19 cellular contexts compared by ENCODE assay signal in genomic region chr19:6660930-6661329, GRCh38. TPM values are rescaled to one million over a fixed set of nuclear protein-coding genes. Genes with fewer than 3 reads are reported as not detected.
DNase-seq lines count a peak whose midpoint lies in the region; ATAC-seq and TF ChIP-seq lines count a peak whose summit lies in the region.
"Had no signal": no experiment of that assay in that cellular context is flagged by ENCODE, and none has a peak within 500 bp of the region (broad histone marks: within the 10 kb centered on the region; RNA-seq: fewer than 3 reads in every experiment).

No MANE protein-coding gene starts in this region.

- peaks cover 53% of the 10 kb centered on the region for H3K4me1 ChIP-seq in CD4-positive, alpha-beta memory T cell (ENCODE audit: insufficient read depth, low read length)
- H3K4me1 ChIP-seq: BLaER1, breast epithelium had no signal

- intact Hi-C loops in CD4-positive, alpha-beta memory T cell (cut with micrococcal nuclease) = no loop called here

- H3K27ac ChIP-seq in CD4-positive, alpha-beta memory T cell (ENCODE audit: low read depth, low read length) = peak overlapping the region; percentile 52
- H3K27ac ChIP-seq: BLaER1, breast epithelium had no signal

- ATAC-seq in activated naive CD8-positive, alpha-beta T cell treated with anti-CD3 and anti-CD28 coated beads, Interleukin-2, amount 50 U/mL, for 24 hours = no peak
- no peak for ATAC-seq in GM18868 (IDR thresholded peaks at IDR 0.05; ENCODE audit: unreplicated experiment)
- ATAC-seq in effector memory CD8-positive, alpha-beta T cell (replicated peaks) = no peak
- ATAC-seq: left ventricle myocardium superior had no signal

- H3K4me3 ChIP-seq in CD4-positive, alpha-beta memory T cell (ENCODE audit: low read length in 2 of 2) = no peak overlapping the region
- H3K4me3 ChIP-seq: BLaER1, breast epithelium had no signal

- POLR2A ChIA-PET in CD4-positive, alpha-beta memory T cell (lab: Charles Lee; ENCODE audit: partially characterized antibody) = interaction anchor here (1.0 to 1.7 kb wide), 6 partner anchors 8 to 141 kb away, joined by 3 to 7 read pairs (median 4); partner anchors contain the start of genes TNFSF14 and TRIP10

- H3K4me3 Mint-ChIP-seq in CD4-positive, alpha-beta memory T cell = no peak overlapping the region
- peak overlapping the region; percentile 74 for H3K4me3 Mint-ChIP-seq in activated naive CD8-positive, alpha-beta T cell treated with anti-CD3 and anti-CD28 coated beads, Interleukin-2, amount 50 U/mL, for 24 hours
- H3K4me3 Mint-ChIP-seq in nephron progenitor cell = no peak overlapping the region
- peak overlapping the region in 1 of 2 donors; percentile 45 for H3K4me3 Mint-ChIP-seq in effector memory CD8-positive, alpha-beta T cell

- H3K36me3 ChIP-seq in CD4-positive, alpha-beta memory T cell (ENCODE audit: insufficient read depth, low read length) = peaks cover 8% of the 10 kb centered on the region
- H3K36me3 ChIP-seq: BLaER1, breast epithelium had no signal

- TF ChIP-seq CTCF in GM13977 (IDR thresholded peaks at IDR 0.05; ENCODE audit: extremely low read depth, insufficient read depth, missing control alignments) (peak; percentile 21), nephron progenitor cell (IDR thresholded peaks at IDR 0.05) (no peak)

- no peaks in the 10 kb centered on the region for H3K27me3 ChIP-seq in CD4-positive, alpha-beta memory T cell (ENCODE audit: insufficient read depth, low read length)
- H3K27me3 ChIP-seq: BLaER1 had no signal

- peaks cover 4 to 18% of the 10 kb centered on the region in 2 donors for H3K36me3 Mint-ChIP-seq in CD4-positive, alpha-beta memory T cell
- H3K36me3 Mint-ChIP-seq in activated naive CD8-positive, alpha-beta T cell treated with anti-CD3 and anti-CD28 coated beads, Interleukin-2, amount 50 U/mL, for 24 hours (ENCODE audit: low read depth) = peaks cover 28% of the 10 kb centered on the region
- H3K36me3 Mint-ChIP-seq in nephron progenitor cell (ENCODE audit: low read depth) = no peaks in the 10 kb centered on the region
- H3K36me3 Mint-ChIP-seq in effector memory CD8-positive, alpha-beta T cell (ENCODE audit: insufficient read depth) = peaks cover 33% of the 10 kb centered on the region

- DNase-seq in CD4-positive, alpha-beta memory T cell = no peak
- DNase-seq in GM13977 (ENCODE audit: low spot score) = no peak
- no peak for DNase-seq in activated naive CD8-positive, alpha-beta T cell treated with anti-CD3 and anti-CD28 coated beads, Interleukin-2, amount 50 U/mL, for 24 hours
- DNase-seq in nephron progenitor cell = no peak
- no peak for DNase-seq in effector memory CD8-positive, alpha-beta T cell
- DNase-seq in NCI-H446 (lab: John Stamatoyannopoulos, UW) = no peak
- DNase-seq: activated gamma-delta T cell treated with Interleukin-2 at 50 U/mL for 16 hours; DND-41; GOT3; left ventricle myocardium superior; naive thymus-derived CD8-positive, alpha-beta T cell; NCI-H187; NCI-H526; OCI-M1; stimulated activated CD4-positive, alpha-beta T cell treated with anti-CD3 and anti-CD28 coated beads, Interleukin-15, amount 100 ng/mL, for 24 hours had no signal

- in situ Hi-C loops in GM13977 (cut with MboI; ENCODE audit: low pct_unique_long_range_greater_than_20kb, low sequenced_read_pairs, unreplicated experiment) = no loop called here

- peak overlapping the region in 5 of 7 donors; percentile 43 to 97 (median 80) for H3K27ac Mint-ChIP-seq in CD4-positive, alpha-beta memory T cell
- H3K27ac Mint-ChIP-seq in activated naive CD8-positive, alpha-beta T cell treated with anti-CD3 and anti-CD28 coated beads, Interleukin-2, amount 50 U/mL, for 24 hours = no peak overlapping the region
- peak overlapping the region; percentile 73 for H3K27ac Mint-ChIP-seq in nephron progenitor cell
- no peak overlapping the region for H3K27ac Mint-ChIP-seq in effector memory CD8-positive, alpha-beta T cell

- no peaks in the 10 kb centered on the region for H3K27me3 Mint-ChIP-seq in CD4-positive, alpha-beta memory T cell
- no peaks in the 10 kb centered on the region for H3K27me3 Mint-ChIP-seq in activated naive CD8-positive, alpha-beta T cell treated with anti-CD3 and anti-CD28 coated beads, Interleukin-2, amount 50 U/mL, for 24 hours
- peaks cover 14% of the 10 kb centered on the region for H3K27me3 Mint-ChIP-seq in nephron progenitor cell (ENCODE audit: low read depth, poor library complexity)
- no peaks in the 10 kb centered on the region for H3K27me3 Mint-ChIP-seq in effector memory CD8-positive, alpha-beta T cell

- CTCF ChIA-PET in CD4-positive, alpha-beta memory T cell (lab: Charles Lee; ENCODE audit: partially characterized antibody) = interaction anchor here (1.1 to 1.6 kb wide), 2 partner anchors 14 to 77 kb away, joined by 3 to 6 read pairs; partner anchors contain the start of gene GPR108

- no peaks in the 10 kb centered on the region for H3K9me3 Mint-ChIP-seq in CD4-positive, alpha-beta memory T cell
- no peaks in the 10 kb centered on the region for H3K9me3 Mint-ChIP-seq in activated naive CD8-positive, alpha-beta T cell treated with anti-CD3 and anti-CD28 coated beads, Interleukin-2, amount 50 U/mL, for 24 hours
- peaks cover 44% of the 10 kb centered on the region for H3K9me3 Mint-ChIP-seq in nephron progenitor cell
- H3K9me3 Mint-ChIP-seq in effector memory CD8-positive, alpha-beta T cell = no peaks in the 10 kb centered on the region
- H3K9me3 Mint-ChIP-seq: naive thymus-derived CD8-positive, alpha-beta T cell had no signal

- peaks cover 18 to 30% (median 27%) of the 10 kb centered on the region in 4 donors for H3K4me1 Mint-ChIP-seq in CD4-positive, alpha-beta memory T cell
- H3K4me1 Mint-ChIP-seq in activated naive CD8-positive, alpha-beta T cell treated with anti-CD3 and anti-CD28 coated beads, Interleukin-2, amount 50 U/mL, for 24 hours = peaks cover 30% of the 10 kb centered on the region
- H3K4me1 Mint-ChIP-seq in nephron progenitor cell = peaks cover 22% of the 10 kb centered on the region
- peaks cover 49 to 52% of the 10 kb centered on the region in 2 donors for H3K4me1 Mint-ChIP-seq in effector memory CD8-positive, alpha-beta T cell (ENCODE audit: low read depth in 2 of 2)

- no peaks in the 10 kb centered on the region for H3K9me3 ChIP-seq in CD4-positive, alpha-beta memory T cell (ENCODE audit: control insufficient read depth in 1 of 2, low read length in 2 of 2)
- H3K9me3 ChIP-seq: BLaER1, breast epithelium had no signal

RNA-seq across cellular contexts. Expression of gene TNFSF14, which starts 9.0 kb away (rescaled TPM):
- total RNA-seq in CD4-positive, alpha-beta memory T cell = 10 to 100 TPM; 12.5 to 14.0 TPM
- polyA plus RNA-seq in CD4-positive, alpha-beta memory T cell = 10 to 100 TPM in 1 of 2 donors, 1 to 10 TPM in 1; 3.1 to 18.9 TPM
- total RNA-seq: SK-MEL-5 had no signal

RNA-seq across cellular contexts. Expression of gene C3, which starts 59.5 kb away (rescaled TPM):
- 1 to 10 TPM; 1.5 to 2.2 TPM for total RNA-seq in CD4-positive, alpha-beta memory T cell
- not detected for polyA plus RNA-seq in CD4-positive, alpha-beta memory T cell
- total RNA-seq: SK-MEL-5 had no signal
- polyA plus RNA-seq: naive thymus-derived CD8-positive, alpha-beta T cell had no signal

Comparison
In these comparisons a context has a peak if more than half of its experiments do, and no peak if none do; other contexts are left out.
1. H3K27ac Mint-ChIP-seq: peak in CD4-positive, alpha-beta memory T cell (5 of 7) and nephron progenitor cell (single experiment); none in activated naive CD8-positive, alpha-beta T cell treated with anti-CD3 and anti-CD28 coated beads, Interleukin-2, amount 50 U/mL, for 24 hours (single experiment) and effector memory CD8-positive, alpha-beta T cell (0 of 2).